ENCODE assay signal across 1 cellular context in genomic region chr4:2799444-2799911, GRCh38.
TF ChIP-seq lines count a peak whose summit lies in the region.

No MANE protein-coding gene starts in this region.

TF ChIP-seq in GM12878, 131 proteins besides CTCF, POLR2A, EP300 and RAD21:
- TF ChIP-seq MYC (IDR thresholded peaks at IDR 0.05; ENCODE audit: insufficient read depth, insufficient read length, insufficient replicate concordance, low read length, severe bottlenecking) (no peak), GATAD2B (conservative IDR thresholded peaks at IDR 0.05; ENCODE audit: low read depth) (no peak), NKRF (conservative IDR thresholded peaks at IDR 0.05) (no peak), POLR2AphosphoS5 (IDR thresholded peaks at IDR 0.05; ENCODE audit: low read length) (no peak), NR2F1 (conservative IDR thresholded peaks at IDR 0.05) (no peak), CHD2 (IDR thresholded peaks at IDR 0.05; ENCODE audit: borderline replicate concordance, low read depth, low read length) (no peak), NFIC (IDR thresholded peaks at IDR 0.05; ENCODE audit: low read depth, low read length) (no peak), NFXL1 (IDR thresholded peaks at IDR 0.05; ENCODE audit: borderline replicate concordance) (no peak), ASH2L (IDR thresholded peaks at IDR 0.05; ENCODE audit: borderline replicate concordance, low read depth) (no peak), EED (IDR thresholded peaks at IDR 0.05; ENCODE audit: low read depth) (no peak), RAD51 (IDR thresholded peaks at IDR 0.05) (no peak), IRF3 (IDR thresholded peaks at IDR 0.05) (no peak), BRCA1 (IDR thresholded peaks at IDR 0.05; ENCODE audit: low read depth, low read length) (no peak)
